In genomic region chr1:164607351-164607750, GRCh38 we compare ENCODE assay signal across 24 cellular contexts. TPM values are rescaled to one million over a fixed set of nuclear protein-coding genes. Genes with fewer than 3 reads are reported as not detected.
"Had no signal": no experiment of that assay in that cellular context is flagged by ENCODE, and none has a peak within 500 bp of the region (broad histone marks: within the 10 kb centered on the region; RNA-seq: fewer than 3 reads in every experiment).

No MANE protein-coding gene starts in this region.

- H3K4me1 Mint-ChIP-seq: activated CD4-positive, alpha-beta T cell treated with anti-CD3 and anti-CD28 coated beads, Interleukin-2, amount 10 ng/mL, durations not matched to agents 24 days and 14 days had no signal

- H3K4me3 ChIP-seq: K562, SK-N-MC had no signal

- DNase-seq: activated CD4-positive, alpha-beta T cell treated with anti-CD3 and anti-CD28 coated beads for 1 hour; activated CD4-positive, alpha-beta T cell treated with anti-CD3 and anti-CD28 coated beads, Interleukin-2, amount 10 ng/mL, durations not matched to agents 24 days and 14 days; activated CD4-positive, alpha-beta T cell treated with anti-CD3 and anti-CD28 coated beads, Interleukin-2, amount 50 U/mL, for 48 hours; activated effector memory CD4-positive, alpha-beta T cell treated with anti-CD3 and anti-CD28 coated beads, Interleukin-2, amount 50 U/mL, for 16 hours; activated naive CD4-positive, alpha-beta T cell treated with Interleukin-2 at 50 U/mL for 16 hours; activated T-cell treated with anti-CD3 and anti-CD28 coated beads, Interleukin-2, amount 50 U/mL, for 4 hours; amygdala; cerebellar nuclear complex; Karpas-422; NCI-H1048; NCI-H1930; NCI-H2171; NCI-H2227 treated with DMSO at 0.1 percent for 48 hours; NCI-H526; RPMI8226; T-helper 9 cell had no signal

- ATAC-seq: activated naive CD4-positive, alpha-beta T cell treated with anti-CD3 and anti-CD28 coated beads, Interleukin-2, amount 50 U/mL, for 72 hours; activated T-cell treated with anti-CD3 and anti-CD28 coated beads, Interleukin-2, amount 50 U/mL, for 4 hours; K562; Panc1; Right ventricle myocardium inferior; WTC11 had no signal

- H3K9me3 Mint-ChIP-seq: activated CD4-positive, alpha-beta T cell treated with anti-CD3 and anti-CD28 coated beads, Interleukin-2, amount 10 ng/mL, durations not matched to agents 24 days and 14 days; T-helper 1 cell treated with Interleukin-12 subunit alpha and Interleukin-12 subunit beta and Interleukin-4 antibody, amounts not matched to agents 30 μg/mL and 1 μg/mL, for 36 hours; WTC11 had no signal

- H3K36me3 Mint-ChIP-seq: activated naive CD4-positive, alpha-beta T cell treated with anti-CD3 and anti-CD28 coated beads, Interleukin-2, amount 50 U/mL, for 72 hours; WTC11 had no signal

- H3K27ac Mint-ChIP-seq: activated CD4-positive, alpha-beta T cell treated with anti-CD3 and anti-CD28 coated beads, Interleukin-2, amount 10 ng/mL, durations not matched to agents 24 days and 14 days; activated naive CD4-positive, alpha-beta T cell treated with anti-CD3 and anti-CD28 coated beads, Interleukin-2, amount 50 U/mL, for 72 hours; T-helper 1 cell treated with Interleukin-12 subunit alpha and Interleukin-12 subunit beta and Interleukin-4 antibody, amounts not matched to agents 30 μg/mL and 1 μg/mL, for 36 hours had no signal

- H3K4me3 Mint-ChIP-seq: activated CD4-positive, alpha-beta T cell treated with anti-CD3 and anti-CD28 coated beads, Interleukin-2, amount 10 ng/mL, durations not matched to agents 24 days and 14 days; activated T-cell treated with anti-CD3 and anti-CD28 coated beads, Interleukin-2, amount 50 U/mL, for 4 hours; T-helper 1 cell treated with Interleukin-12 subunit alpha and Interleukin-12 subunit beta and Interleukin-4 antibody, amounts not matched to agents 30 μg/mL and 1 μg/mL, for 36 hours; WTC11 had no signal

- H3K27me3 Mint-ChIP-seq: activated CD4-positive, alpha-beta T cell treated with anti-CD3 and anti-CD28 coated beads, Interleukin-2, amount 10 ng/mL, durations not matched to agents 24 days and 14 days had no signal

RNA-seq across cellular contexts. Expression of gene PBX1, which starts 48.4 kb away (rescaled TPM):
- total RNA-seq: activated CD4-positive, alpha-beta T cell treated with anti-CD3 and anti-CD28 coated beads, Interleukin-2, amount 10 ng/mL, durations not matched to agents 24 days and 14 days; OCI-LY7 had no signal
